Comparison of ENCODE assay signal across 33 cellular contexts in the genomic region with DNA sequence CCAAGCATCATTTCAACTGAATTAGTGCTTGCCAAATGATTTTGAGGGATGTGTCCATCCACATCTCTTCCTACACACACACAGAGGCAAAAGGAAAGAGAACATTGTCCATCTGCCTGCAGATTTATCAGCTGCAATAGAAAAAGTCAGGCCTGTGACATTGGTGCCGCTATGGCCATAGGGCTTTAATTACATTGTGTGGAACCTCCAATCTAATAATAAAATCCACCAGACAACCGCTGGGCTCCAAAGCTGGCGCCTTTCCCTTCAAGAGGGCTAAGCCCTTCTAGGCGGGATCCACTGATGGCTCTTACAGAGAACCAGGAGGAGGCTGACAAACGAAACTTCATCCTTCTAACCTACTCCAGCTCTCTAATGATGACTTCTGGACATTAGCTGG.
"Had no signal": no experiment of that assay in that cellular context is flagged by ENCODE, and none has a peak within 500 bp of the region (broad histone marks: within the 10 kb centered on the region; RNA-seq: fewer than 3 reads in every experiment).

No MANE protein-coding gene starts in this region.

- H3K27ac Mint-ChIP-seq: activated B cell treated with CpG ODN at 0.5 μM for 24 hours; activated CD4-positive, alpha-beta memory T cell treated with anti-CD3 and anti-CD28 coated beads for 36 hours; activated naive CD8-positive, alpha-beta T cell treated with anti-CD3 and anti-CD28 coated beads for 36 hours had no signal

- H3K9me3 Mint-ChIP-seq: activated B cell treated with CpG ODN at 0.5 μM for 24 hours; activated CD4-positive, alpha-beta memory T cell treated with anti-CD3 and anti-CD28 coated beads for 36 hours; activated naive CD8-positive, alpha-beta T cell treated with anti-CD3 and anti-CD28 coated beads for 36 hours; activated T-cell treated with anti-CD3 and anti-CD28 coated beads, Interleukin-2, amount 50 U/mL, for 4 hours had no signal

- DNase-seq: activated B cell treated with CpG ODN at 0.5 μM for 24 hours; activated CD4-positive, alpha-beta memory T cell treated with anti-CD3 and anti-CD28 coated beads for 36 hours; activated CD4-positive, alpha-beta T cell treated with anti-CD3 and anti-CD28 coated beads for 4 hours; activated CD4-positive, alpha-beta T cell treated with anti-CD3 and anti-CD28 coated beads, Interleukin-2, amount 50 U/mL, for 1 hour; activated CD4-positive, CD25-positive, alpha-beta regulatory T cell treated with anti-CD3 and anti-CD28 coated beads, Interleukin-2, amount 50 U/mL, for 72 hours; activated CD8-positive, alpha-beta memory T cell treated with anti-CD3 and anti-CD28 coated beads, Interleukin-2, amount 50 U/mL, for 4 hours; activated effector memory CD4-positive, alpha-beta T cell treated with Interleukin-2 at 50 U/mL for 16 hours; activated naive CD4-positive, alpha-beta T cell treated with anti-CD3 and anti-CD28 coated beads, Interleukin-2, amount 50 U/mL, for 16 hours; activated naive CD8-positive, alpha-beta T cell treated with anti-CD3 and anti-CD28 coated beads for 36 hours; activated T-cell treated with anti-CD3 and anti-CD28 coated beads for 4 hours; activated T-cell treated with anti-CD3 and anti-CD28 coated beads, Interleukin-2, amount 50 U/mL, for 4 hours; amniotic stem cell; aorta; brain microvascular endothelial cell; Kasumi-1; KG1; MG63; NCI-H1048; NCI-H1105 treated with DMSO at 0.1 percent for 48 hours; NCI-H1436 treated with DMSO at 0.1 percent for 48 hours; NCI-H1694 treated with DMSO at 0.1 percent for 48 hours; NCI-H2029; NCI-H2171 treated with DMSO at 0.1 percent for 48 hours; NCI-H345; NCI-H526 treated with DMSO at 0.1 percent for 48 hours; NCI-H774; SHP77; SJCRH30; SW 1271; T-helper 1 cell; T-helper 2 cell; T-helper 9 cell had no signal

- H3K36me3 Mint-ChIP-seq: activated CD4-positive, alpha-beta memory T cell treated with anti-CD3 and anti-CD28 coated beads for 36 hours; activated naive CD8-positive, alpha-beta T cell treated with anti-CD3 and anti-CD28 coated beads for 36 hours had no signal

- H3K27me3 Mint-ChIP-seq: activated naive CD8-positive, alpha-beta T cell treated with anti-CD3 and anti-CD28 coated beads for 36 hours had no signal

- H3K4me3 Mint-ChIP-seq: activated B cell treated with CpG ODN at 0.5 μM for 24 hours; activated CD4-positive, alpha-beta memory T cell treated with anti-CD3 and anti-CD28 coated beads for 36 hours; activated naive CD8-positive, alpha-beta T cell treated with anti-CD3 and anti-CD28 coated beads for 36 hours; activated T-cell treated with anti-CD3 and anti-CD28 coated beads, Interleukin-2, amount 50 U/mL, for 4 hours had no signal

- H3K4me1 Mint-ChIP-seq: activated B cell treated with CpG ODN at 0.5 μM for 24 hours; activated naive CD8-positive, alpha-beta T cell treated with anti-CD3 and anti-CD28 coated beads for 36 hours had no signal

- ATAC-seq: activated T-cell treated with anti-CD3 and anti-CD28 coated beads, Interleukin-2, amount 50 U/mL, for 4 hours; Panc1 had no signal
